In the genomic region with DNA sequence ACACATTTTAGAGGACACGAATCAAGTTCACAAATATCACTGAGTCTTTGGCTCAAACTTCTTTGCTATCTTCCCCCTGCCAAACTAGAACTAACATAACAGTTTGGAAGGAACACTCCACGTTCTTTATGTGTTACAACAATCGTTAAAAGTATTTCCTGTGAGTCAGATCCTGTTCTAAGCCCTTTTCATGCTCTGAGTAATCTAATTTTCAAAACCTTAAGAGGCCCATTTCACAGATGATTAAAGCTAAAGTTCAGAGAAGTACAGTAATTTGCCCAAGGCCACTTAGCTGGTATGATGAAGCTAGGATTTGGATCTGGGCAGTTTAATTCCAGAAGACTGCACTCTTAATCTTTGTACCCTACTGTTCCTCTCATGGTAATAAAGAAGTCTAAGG, we compare ENCODE assay signal across 12 cellular contexts.
DNase-seq lines count a peak whose midpoint lies in the region; ATAC-seq and TF ChIP-seq lines count a peak whose summit lies in the region.
"Had no signal": no experiment of that assay in that cellular context is flagged by ENCODE, and none has a peak within 500 bp of the region (broad histone marks: within the 10 kb centered on the region; RNA-seq: fewer than 3 reads in every experiment).

No MANE protein-coding gene starts in this region.

- no peak overlapping the region for H4K91ac ChIP-seq in neuronal stem cell (ENCODE audit: low read depth, low read length, poor library complexity)

- TF ChIP-seq CTCF in mammary epithelial cell (conservative IDR thresholded peaks at IDR 0.05 in 1 of 2, IDR thresholded peaks at IDR 0.05 in 1 of 2; ENCODE audit: extremely low read depth in 1 of 2, insufficient read depth in 1 of 2, low read depth in 1 of 2, low read length in 2 of 2) (no peak), left lung (IDR thresholded peaks at IDR 0.05) (no peak)

- H2BK12ac ChIP-seq in neuronal stem cell (ENCODE audit: low read length): no peak overlapping the region

- H3K9ac ChIP-seq in mammary epithelial cell (ENCODE audit: insufficient read depth, low read length) (no peak overlapping the region), neuronal stem cell (ENCODE audit: low read depth, low read length, poor library complexity) (no peak overlapping the region)

- peaks cover 5% of the 10 kb centered on the region for H3K4me1 ChIP-seq in mammary epithelial cell (ENCODE audit: insufficient read depth, low read length)
- H3K4me1 ChIP-seq in left lung: no peaks in the 10 kb centered on the region
- H3K4me1 ChIP-seq in neuronal stem cell (ENCODE audit: control insufficient read depth in 2 of 2, insufficient read depth in 1 of 2, low read depth in 1 of 2, low read length in 2 of 2): no peaks in the 10 kb centered on the region

- intact Hi-C loops in mammary epithelial cell (cut with micrococcal nuclease): loop anchor here (5.0 kb wide), 2 partner anchors 74 to 151 kb away; no protein-coding TSS in a partner anchor
- intact Hi-C loops in left lung (cut with DNase I): no loop called here

- WGBS in mammary epithelial cell (ENCODE audit: low coverage, missing lambda C conversion rate): 24% methylated on average over 3 of the region's 3 CpGs
- WGBS in neuronal stem cell (ENCODE audit: extremely low coverage in 2 of 2, insufficient read length in 2 of 2, insufficient replicate concordance in 1 of 2), 2 donors: no CpG with 5 or more reads among the region's 3 CpGs

- H3K36me3 ChIP-seq in mammary epithelial cell (ENCODE audit: insufficient read depth, low read length) (no peaks in the 10 kb centered on the region), left lung (no peaks in the 10 kb centered on the region), neuronal stem cell (replicated peaks in 1 of 2; ENCODE audit: control insufficient read depth in 2 of 2, insufficient read depth in 2 of 2, low read length in 2 of 2) (no peaks in the 10 kb centered on the region)
- H3K36me3 ChIP-seq: thyroid gland had no signal

- no peaks in the 10 kb centered on the region for H4K20me1 ChIP-seq in mammary epithelial cell (ENCODE audit: insufficient read depth, low read length)

- BruUV-seq in mammary epithelial cell (replicated peaks; lab: Mats Ljungman, UMichigan): no TSS peak

- H3K4me3 ChIP-seq in mammary epithelial cell (replicated peaks in 1 of 3; ENCODE audit: insufficient read depth in 1 of 3, low read depth in 2 of 3, low read length in 3 of 3): peak overlapping the region in 2 of 3 experiments; percentile 45 to 60
- no peak overlapping the region for H3K4me3 ChIP-seq in left lung
- no peak overlapping the region for H3K4me3 ChIP-seq in neuronal stem cell (ENCODE audit: low read length in 2 of 2)
- H3K4me3 ChIP-seq: thyroid gland had no signal

- CTCF ChIA-PET in mammary epithelial cell (lab: Charles Lee; ENCODE audit: low non-redundant PET): no interaction called here

- H3K18ac ChIP-seq in neuronal stem cell (ENCODE audit: low read length): no peak overlapping the region

- H3K4ac ChIP-seq in neuronal stem cell (ENCODE audit: low read length): no peak overlapping the region

- H2BK120ac ChIP-seq in neuronal stem cell (ENCODE audit: low read depth, low read length): no peak overlapping the region

- no peak overlapping the region for H3K23ac ChIP-seq in neuronal stem cell (ENCODE audit: low read depth, low read length, poor library complexity)

- DNase-seq in COLO829 (ENCODE audit: low spot score) (peak; percentile 34), NCI-H226 (peak; percentile 37), mammary epithelial cell (peak; percentile 60), left lung (no peak), neuronal stem cell (ENCODE audit: low spot score) (no peak)
- no peak for DNase-seq in NK-92 treated with Interleukin-12 subunit alpha and Interleukin-12 subunit beta, amount 100 ng/mL, for 24 hours (lab: John Stamatoyannopoulos, UW)
- no peak for DNase-seq in activated CD4-positive, alpha-beta T cell treated with anti-CD3 and anti-CD28 coated beads, Interleukin-2, amount 50 U/mL, for 48 hours
- DNase-seq: CD4-positive, alpha-beta T cell; cerebellar nuclear complex; RPMI8226; thyroid gland had no signal

- H3K79me1 ChIP-seq in neuronal stem cell (ENCODE audit: low read depth, low read length): no peaks in the 10 kb centered on the region

- no peak overlapping the region for H2AK5ac ChIP-seq in neuronal stem cell (ENCODE audit: low read depth, low read length)

- H3K79me2 ChIP-seq in mammary epithelial cell (ENCODE audit: insufficient read depth, low read length): peaks cover 10% of the 10 kb centered on the region

- dilution Hi-C loops in mammary epithelial cell (cut with HindIII; ENCODE audit: low sequenced_read_pairs): no loop called here

- ATAC-seq in left lung (peak; percentile 65), HG03097 (IDR thresholded peaks at IDR 0.05; ENCODE audit: low FRiP score, unreplicated experiment) (no peak)

- H3K14ac ChIP-seq in neuronal stem cell (ENCODE audit: low read length): no peak overlapping the region

- peak overlapping the region; percentile 83 for H3K27ac ChIP-seq in mammary epithelial cell (ENCODE audit: insufficient read depth, low read depth, low read length)
- no peak overlapping the region for H3K27ac ChIP-seq in left lung
- H3K27ac ChIP-seq in neuronal stem cell (replicated peaks; ENCODE audit: low read length): no peak overlapping the region
- H3K27ac ChIP-seq: thyroid gland had no signal

- H2BK15ac ChIP-seq in neuronal stem cell (ENCODE audit: low read length): no peak overlapping the region

- in situ Hi-C loops in mammary epithelial cell (cut with MboI; ENCODE audit: low sequenced_read_pairs in 2 of 2): no loop called here

- H3K9me3 ChIP-seq in mammary epithelial cell (replicated peaks; ENCODE audit: insufficient read depth, low read length) (no peaks in the 10 kb centered on the region), left lung (no peaks in the 10 kb centered on the region), neuronal stem cell (replicated peaks in 1 of 2; ENCODE audit: control insufficient read depth in 2 of 2, insufficient read depth in 1 of 2, low read depth in 1 of 2, low read length in 2 of 2) (no peaks in the 10 kb centered on the region)
- H3K9me3 ChIP-seq: thyroid gland had no signal

- no peak overlapping the region for H2BK5ac ChIP-seq in neuronal stem cell (ENCODE audit: low read length)

- H2AFZ ChIP-seq in mammary epithelial cell (ENCODE audit: low read depth, low read length) (no peak overlapping the region), neuronal stem cell (ENCODE audit: low read length) (no peak overlapping the region)

- no peaks in the 10 kb centered on the region for H3K27me3 ChIP-seq in mammary epithelial cell (ENCODE audit: insufficient read depth, low read length)
- no peaks in the 10 kb centered on the region for H3K27me3 ChIP-seq in left lung
- no peaks in the 10 kb centered on the region for H3K27me3 ChIP-seq in neuronal stem cell (ENCODE audit: control insufficient read depth in 3 of 3, insufficient read depth in 3 of 3, low read depth in 1 of 3, low read length in 3 of 3)
- H3K27me3 ChIP-seq: thyroid gland had no signal

- no peak overlapping the region for H4K8ac ChIP-seq in neuronal stem cell (ENCODE audit: low read depth, low read length)

- H3K4me2 ChIP-seq in mammary epithelial cell (ENCODE audit: insufficient read depth, low read depth, low read length) (peak overlapping the region; percentile 80), neuronal stem cell (ENCODE audit: insufficient read depth, low read length, poor library complexity, severe bottlenecking) (no peak overlapping the region)

Comparison
In these comparisons a context has a peak if more than half of its experiments do, and no peak if none do; other contexts are left out.
1. DNase-seq: peak in COLO829 (single experiment), NCI-H226 (single experiment) and mammary epithelial cell (single experiment); none in left lung (0 of 2), neuronal stem cell (single experiment), NK-92 treated with Interleukin-12 subunit alpha and Interleukin-12 subunit beta, amount 100 ng/mL, for 24 hours (single experiment) and activated CD4-positive, alpha-beta T cell treated with anti-CD3 and anti-CD28 coated beads, Interleukin-2, amount 50 U/mL, for 48 hours (0 of 2).
2. H3K4me3 ChIP-seq: peak in mammary epithelial cell (2 of 3); none in left lung (0 of 2) and neuronal stem cell (0 of 2).